8 cellular contexts compared by ENCODE assay signal in genomic region chr9:106921341-106921899, GRCh38. TPM values are rescaled to one million over a fixed set of nuclear protein-coding genes. Genes with fewer than 3 reads are reported as not detected.
DNase-seq lines count a peak whose midpoint lies in the region; ATAC-seq, FAIRE-seq and TF ChIP-seq lines count a peak whose summit lies in the region.

No MANE protein-coding gene starts in this region.

- peaks cover 16 to 41% of the 10 kb centered on the region in 2 donors for H3K4me1 ChIP-seq in kidney (ENCODE audit: control insufficient read depth in 1 of 2, insufficient read depth in 1 of 2, low read depth in 1 of 2, low read length in 2 of 2)

- peaks cover 0 to 18% of the 10 kb centered on the region in 2 donors for H3K9me3 Mint-ChIP-seq in stimulated activated naive CD8-positive, alpha-beta T cell treated with anti-CD3 and anti-CD28 coated beads, Interleukin-15, amount 100 ng/mL, for 72 hours

- no peaks in the 10 kb centered on the region for H3K9me3 ChIP-seq in kidney (ENCODE audit: control insufficient read depth in 1 of 2, low read length in 2 of 2)

- FAIRE-seq in bronchial epithelial cell (lab: Jason Lieb, UNC), result no peak
- FAIRE-seq in kidney (lab: Jason Lieb, UNC), result no peak

- H3K36me3 ChIP-seq in bronchial epithelial cell (ENCODE audit: control insufficient read depth, insufficient read depth, low read length), result peaks cover 10% of the 10 kb centered on the region
- H3K36me3 ChIP-seq in kidney (ENCODE audit: control insufficient read depth in 1 of 2, insufficient read depth in 2 of 2, low read length in 2 of 2), result peaks cover 12 to 23% of the 10 kb centered on the region in 2 donors

- no peaks in the 10 kb centered on the region for H3K27me3 Mint-ChIP-seq in stimulated activated naive CD8-positive, alpha-beta T cell treated with anti-CD3 and anti-CD28 coated beads, Interleukin-15, amount 100 ng/mL, for 72 hours

- H3K4me3 ChIP-seq in bronchial epithelial cell (ENCODE audit: low read depth, low read length), result no peak overlapping the region
- peak overlapping the region; percentile 26 to 30 for H3K4me3 ChIP-seq in kidney (ENCODE audit: low read length in 2 of 2)

- intact Hi-C loops in kidney (cut with DNase I), result no loop called here

- H3K4me1 Mint-ChIP-seq in stimulated activated naive CD8-positive, alpha-beta T cell treated with anti-CD3 and anti-CD28 coated beads, Interleukin-15, amount 100 ng/mL, for 72 hours, result peaks cover 9% of the 10 kb centered on the region

- H3K27ac Mint-ChIP-seq in stimulated activated naive CD8-positive, alpha-beta T cell treated with anti-CD3 and anti-CD28 coated beads, Interleukin-15, amount 100 ng/mL, for 72 hours, result no peak overlapping the region

- TF ChIP-seq CTCF in bronchial epithelial cell (IDR thresholded peaks at IDR 0.05; ENCODE audit: insufficient read depth, low read length, severe bottlenecking), result no peak
- TF ChIP-seq CTCF in kidney (IDR thresholded peaks at IDR 0.05; ENCODE audit: borderline replicate concordance, extremely low read depth, insufficient read depth), result no peak

- peak; percentile 87 for DNase-seq in ELF-1 (ENCODE audit: low read depth, low spot score)
- peak; percentile 46 for DNase-seq in NCI-H2107 (lab: John Stamatoyannopoulos, UW)
- peak; percentile 24 for DNase-seq in bronchial epithelial cell (ENCODE audit: low read depth)
- no peak for DNase-seq in kidney
- no peak for DNase-seq in stimulated activated naive CD8-positive, alpha-beta T cell treated with anti-CD3 and anti-CD28 coated beads, Interleukin-15, amount 100 ng/mL, for 72 hours
- DNase-seq in amniotic stem cell (lab: John Stamatoyannopoulos, UW), result no peak
- DNase-seq in NCI-H1694 treated with DMSO at 0.1 percent for 48 hours (lab: John Stamatoyannopoulos, UW), result no peak
- no peak for DNase-seq in activated T-cell treated with anti-CD3 and anti-CD28 coated beads, Interleukin-2, amount 50 U/mL, for 1 hour

- ATAC-seq in stimulated activated naive CD8-positive, alpha-beta T cell treated with anti-CD3 and anti-CD28 coated beads, Interleukin-15, amount 100 ng/mL, for 72 hours, result peak; percentile 55

- peak overlapping the region; percentile 66 to 86 for H3K27ac ChIP-seq in kidney (ENCODE audit: low read depth in 2 of 2, low read length in 2 of 2)

- no peak overlapping the region for H3K4me3 Mint-ChIP-seq in stimulated activated naive CD8-positive, alpha-beta T cell treated with anti-CD3 and anti-CD28 coated beads, Interleukin-15, amount 100 ng/mL, for 72 hours

- H3K27me3 ChIP-seq in bronchial epithelial cell (ENCODE audit: control insufficient read depth, insufficient read depth, low read length), result no peaks in the 10 kb centered on the region

- peak overlapping the region in 1 of 2 donors; percentile 8 for H3K9ac ChIP-seq in kidney (ENCODE audit: low read length in 2 of 2)

RNA-seq across cellular contexts. Expression of gene ZNF462, which starts 58.5 kb away (rescaled TPM):
- total RNA-seq in bronchial epithelial cell (8.2 and 8.3 TPM in 2 replicates), kidney (47.0 TPM)
- 1.8 TPM for polyA plus RNA-seq in kidney (ENCODE audit: insufficient read depth, low read depth, low replicate concordance)

Comparison
In these comparisons a context has a peak if more than half of its experiments do, and no peak if none do; other contexts are left out.
1. DNase-seq: peak in ELF-1 (single experiment), NCI-H2107 (single experiment) and bronchial epithelial cell (single experiment); none in kidney (single experiment), stimulated activated naive CD8-positive, alpha-beta T cell treated with anti-CD3 and anti-CD28 coated beads, Interleukin-15, amount 100 ng/mL, for 72 hours (0 of 2), amniotic stem cell (single experiment), NCI-H1694 treated with DMSO at 0.1 percent for 48 hours (single experiment) and activated T-cell treated with anti-CD3 and anti-CD28 coated beads, Interleukin-2, amount 50 U/mL, for 1 hour (single experiment).